In the genomic region with DNA sequence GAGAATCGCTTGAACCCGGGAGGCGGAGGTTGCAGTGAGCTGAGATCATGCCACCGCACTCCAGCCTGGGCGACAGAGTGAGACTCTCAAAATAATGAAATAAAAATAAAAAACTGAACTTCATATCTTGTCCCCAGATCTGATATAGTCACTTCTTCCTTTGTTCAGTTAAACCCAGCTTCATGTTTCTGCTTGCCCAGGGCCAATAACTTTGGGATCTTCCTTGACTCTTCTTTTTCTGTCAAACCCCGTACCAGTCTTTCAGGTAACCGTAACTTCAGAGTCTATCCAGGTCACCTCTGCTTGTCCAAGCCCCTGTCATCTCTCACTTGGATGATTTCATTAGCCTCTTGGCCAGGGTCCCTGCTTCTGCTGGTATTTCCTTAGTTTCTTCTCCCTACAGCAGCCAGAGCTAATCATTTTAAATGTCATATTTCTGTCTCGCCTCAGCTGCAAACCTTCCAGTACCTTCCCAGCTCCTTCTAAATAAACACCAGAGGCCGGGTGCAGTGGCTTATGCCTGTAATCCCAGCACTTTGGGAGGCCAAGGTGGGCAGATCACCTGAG, we compare ENCODE assay signal across 1 cellular context.
TF ChIP-seq lines count a peak whose summit lies in the region.

No MANE protein-coding gene starts in this region.

TF ChIP-seq in H1, 55 proteins besides CTCF, POLR2A, EP300 and RAD21:
- TF ChIP-seq YY1 (IDR thresholded peaks at IDR 0.05; ENCODE audit: low read depth, low read length), result no peak
- TF ChIP-seq ASH2L (IDR thresholded peaks at IDR 0.05; ENCODE audit: low read length), result no peak
- no peak for TF ChIP-seq BACH1 (IDR thresholded peaks at IDR 0.05; ENCODE audit: low read length)
- TF ChIP-seq SUZ12 (IDR thresholded peaks at IDR 0.05; ENCODE audit: low read length), result no peak
- TF ChIP-seq HDAC2 (IDR thresholded peaks at IDR 0.05; ENCODE audit: borderline replicate concordance in 1 of 2, low read depth in 2 of 2, low read length in 2 of 2), result no peak
- no peak for TF ChIP-seq EZH2 (IDR thresholded peaks at IDR 0.05; ENCODE audit: low read depth, low read length, severe bottlenecking)
- TF ChIP-seq CBX8 (IDR thresholded peaks at IDR 0.05; ENCODE audit: borderline replicate concordance, low read depth, low read length), result no peak
- TF ChIP-seq, protein P1, sequence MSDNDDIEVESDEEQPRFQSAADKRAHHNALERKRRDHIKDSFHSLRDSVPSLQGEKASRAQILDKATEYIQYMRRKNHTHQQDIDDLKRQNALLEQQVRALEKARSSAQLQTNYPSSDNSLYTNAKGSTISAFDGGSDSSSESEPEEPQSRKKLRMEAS (IDR thresholded peaks at IDR 0.05), result no peak
- TF ChIP-seq CHD2 (IDR thresholded peaks at IDR 0.05; ENCODE audit: low read length), result no peak
- TF ChIP-seq, protein P2, sequence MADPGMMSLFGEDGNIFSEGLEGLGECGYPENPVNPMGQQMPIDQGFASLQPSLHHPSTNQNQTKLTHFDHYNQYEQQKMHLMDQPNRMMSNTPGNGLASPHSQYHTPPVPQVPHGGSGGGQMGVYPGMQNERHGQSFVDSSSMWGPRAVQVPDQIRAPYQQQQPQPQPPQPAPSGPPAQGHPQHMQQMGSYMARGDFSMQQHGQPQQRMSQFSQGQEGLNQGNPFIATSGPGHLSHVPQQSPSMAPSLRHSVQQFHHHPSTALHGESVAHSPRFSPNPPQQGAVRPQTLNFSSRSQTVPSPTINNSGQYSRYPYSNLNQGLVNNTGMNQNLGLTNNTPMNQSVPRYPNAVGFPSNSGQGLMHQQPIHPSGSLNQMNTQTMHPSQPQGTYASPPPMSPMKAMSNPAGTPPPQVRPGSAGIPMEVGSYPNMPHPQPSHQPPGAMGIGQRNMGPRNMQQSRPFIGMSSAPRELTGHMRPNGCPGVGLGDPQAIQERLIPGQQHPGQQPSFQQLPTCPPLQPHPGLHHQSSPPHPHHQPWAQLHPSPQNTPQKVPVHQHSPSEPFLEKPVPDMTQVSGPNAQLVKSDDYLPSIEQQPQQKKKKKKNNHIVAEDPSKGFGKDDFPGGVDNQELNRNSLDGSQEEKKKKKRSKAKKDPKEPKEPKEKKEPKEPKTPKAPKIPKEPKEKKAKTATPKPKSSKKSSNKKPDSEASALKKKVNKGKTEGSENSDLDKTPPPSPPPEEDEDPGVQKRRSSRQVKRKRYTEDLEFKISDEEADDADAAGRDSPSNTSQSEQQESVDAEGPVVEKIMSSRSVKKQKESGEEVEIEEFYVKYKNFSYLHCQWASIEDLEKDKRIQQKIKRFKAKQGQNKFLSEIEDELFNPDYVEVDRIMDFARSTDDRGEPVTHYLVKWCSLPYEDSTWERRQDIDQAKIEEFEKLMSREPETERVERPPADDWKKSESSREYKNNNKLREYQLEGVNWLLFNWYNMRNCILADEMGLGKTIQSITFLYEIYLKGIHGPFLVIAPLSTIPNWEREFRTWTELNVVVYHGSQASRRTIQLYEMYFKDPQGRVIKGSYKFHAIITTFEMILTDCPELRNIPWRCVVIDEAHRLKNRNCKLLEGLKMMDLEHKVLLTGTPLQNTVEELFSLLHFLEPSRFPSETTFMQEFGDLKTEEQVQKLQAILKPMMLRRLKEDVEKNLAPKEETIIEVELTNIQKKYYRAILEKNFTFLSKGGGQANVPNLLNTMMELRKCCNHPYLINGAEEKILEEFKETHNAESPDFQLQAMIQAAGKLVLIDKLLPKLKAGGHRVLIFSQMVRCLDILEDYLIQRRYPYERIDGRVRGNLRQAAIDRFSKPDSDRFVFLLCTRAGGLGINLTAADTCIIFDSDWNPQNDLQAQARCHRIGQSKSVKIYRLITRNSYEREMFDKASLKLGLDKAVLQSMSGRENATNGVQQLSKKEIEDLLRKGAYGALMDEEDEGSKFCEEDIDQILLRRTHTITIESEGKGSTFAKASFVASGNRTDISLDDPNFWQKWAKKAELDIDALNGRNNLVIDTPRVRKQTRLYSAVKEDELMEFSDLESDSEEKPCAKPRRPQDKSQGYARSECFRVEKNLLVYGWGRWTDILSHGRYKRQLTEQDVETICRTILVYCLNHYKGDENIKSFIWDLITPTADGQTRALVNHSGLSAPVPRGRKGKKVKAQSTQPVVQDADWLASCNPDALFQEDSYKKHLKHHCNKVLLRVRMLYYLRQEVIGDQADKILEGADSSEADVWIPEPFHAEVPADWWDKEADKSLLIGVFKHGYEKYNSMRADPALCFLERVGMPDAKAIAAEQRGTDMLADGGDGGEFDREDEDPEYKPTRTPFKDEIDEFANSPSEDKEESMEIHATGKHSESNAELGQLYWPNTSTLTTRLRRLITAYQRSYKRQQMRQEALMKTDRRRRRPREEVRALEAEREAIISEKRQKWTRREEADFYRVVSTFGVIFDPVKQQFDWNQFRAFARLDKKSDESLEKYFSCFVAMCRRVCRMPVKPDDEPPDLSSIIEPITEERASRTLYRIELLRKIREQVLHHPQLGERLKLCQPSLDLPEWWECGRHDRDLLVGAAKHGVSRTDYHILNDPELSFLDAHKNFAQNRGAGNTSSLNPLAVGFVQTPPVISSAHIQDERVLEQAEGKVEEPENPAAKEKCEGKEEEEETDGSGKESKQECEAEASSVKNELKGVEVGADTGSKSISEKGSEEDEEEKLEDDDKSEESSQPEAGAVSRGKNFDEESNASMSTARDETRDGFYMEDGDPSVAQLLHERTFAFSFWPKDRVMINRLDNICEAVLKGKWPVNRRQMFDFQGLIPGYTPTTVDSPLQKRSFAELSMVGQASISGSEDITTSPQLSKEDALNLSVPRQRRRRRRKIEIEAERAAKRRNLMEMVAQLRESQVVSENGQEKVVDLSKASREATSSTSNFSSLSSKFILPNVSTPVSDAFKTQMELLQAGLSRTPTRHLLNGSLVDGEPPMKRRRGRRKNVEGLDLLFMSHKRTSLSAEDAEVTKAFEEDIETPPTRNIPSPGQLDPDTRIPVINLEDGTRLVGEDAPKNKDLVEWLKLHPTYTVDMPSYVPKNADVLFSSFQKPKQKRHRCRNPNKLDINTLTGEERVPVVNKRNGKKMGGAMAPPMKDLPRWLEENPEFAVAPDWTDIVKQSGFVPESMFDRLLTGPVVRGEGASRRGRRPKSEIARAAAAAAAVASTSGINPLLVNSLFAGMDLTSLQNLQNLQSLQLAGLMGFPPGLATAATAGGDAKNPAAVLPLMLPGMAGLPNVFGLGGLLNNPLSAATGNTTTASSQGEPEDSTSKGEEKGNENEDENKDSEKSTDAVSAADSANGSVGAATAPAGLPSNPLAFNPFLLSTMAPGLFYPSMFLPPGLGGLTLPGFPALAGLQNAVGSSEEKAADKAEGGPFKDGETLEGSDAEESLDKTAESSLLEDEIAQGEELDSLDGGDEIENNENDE (IDR thresholded peaks at IDR 0.05; ENCODE audit: insufficient replicate concordance, low read length), result no peak
- no peak for TF ChIP-seq TBP (IDR thresholded peaks at IDR 0.05; ENCODE audit: low read depth, low read length)
- no peak for TF ChIP-seq PHF8 (conservative IDR thresholded peaks at IDR 0.05; ENCODE audit: low read depth, low read length)
- TF ChIP-seq JUN (IDR thresholded peaks at IDR 0.05; ENCODE audit: low read depth, low read length), result no peak
TF ChIP-seq in H1: peak in this region for 0.
